ENCODE assay signal across 1 cellular context in the genomic region with DNA sequence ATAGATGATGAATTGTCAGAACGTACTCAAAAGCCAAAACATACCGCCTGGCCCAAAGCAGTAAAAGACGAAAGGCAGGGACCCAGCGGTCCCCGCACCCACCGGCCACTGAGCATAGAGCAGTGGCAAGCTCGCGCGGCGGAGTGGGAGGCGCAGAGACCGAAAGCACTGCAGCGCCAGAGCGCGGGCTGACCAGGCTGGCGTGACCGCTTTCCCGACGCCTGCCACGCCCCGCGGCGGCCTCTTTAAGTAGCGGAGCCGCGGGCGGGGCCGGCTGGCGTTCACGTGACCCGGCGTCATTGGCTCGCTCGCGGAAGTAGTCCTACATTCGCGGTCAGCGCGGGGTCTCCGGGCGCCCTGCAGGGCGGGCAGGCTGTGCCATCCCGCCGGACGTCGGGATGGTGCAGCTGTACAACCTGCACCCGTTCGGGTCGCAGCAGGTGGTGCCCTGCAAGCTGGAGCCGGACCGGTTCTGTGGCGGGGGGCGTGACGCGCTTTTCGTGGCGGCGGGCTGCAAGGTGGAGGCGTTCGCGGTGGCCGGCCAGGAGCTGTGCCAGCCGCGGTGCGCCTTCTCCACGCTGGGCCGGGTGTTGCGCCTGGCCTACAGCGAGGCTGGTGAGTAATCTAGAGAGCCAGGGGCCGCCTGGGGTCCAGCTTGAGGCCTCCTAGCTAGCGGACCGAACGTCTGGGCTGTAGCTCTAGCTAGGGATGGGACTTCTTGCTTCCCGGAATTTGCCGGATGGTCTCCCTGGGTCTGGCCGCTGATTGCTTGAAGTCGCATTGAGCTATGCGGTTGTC.
TF ChIP-seq lines count a peak whose summit lies in the region.

A gene with protein sequence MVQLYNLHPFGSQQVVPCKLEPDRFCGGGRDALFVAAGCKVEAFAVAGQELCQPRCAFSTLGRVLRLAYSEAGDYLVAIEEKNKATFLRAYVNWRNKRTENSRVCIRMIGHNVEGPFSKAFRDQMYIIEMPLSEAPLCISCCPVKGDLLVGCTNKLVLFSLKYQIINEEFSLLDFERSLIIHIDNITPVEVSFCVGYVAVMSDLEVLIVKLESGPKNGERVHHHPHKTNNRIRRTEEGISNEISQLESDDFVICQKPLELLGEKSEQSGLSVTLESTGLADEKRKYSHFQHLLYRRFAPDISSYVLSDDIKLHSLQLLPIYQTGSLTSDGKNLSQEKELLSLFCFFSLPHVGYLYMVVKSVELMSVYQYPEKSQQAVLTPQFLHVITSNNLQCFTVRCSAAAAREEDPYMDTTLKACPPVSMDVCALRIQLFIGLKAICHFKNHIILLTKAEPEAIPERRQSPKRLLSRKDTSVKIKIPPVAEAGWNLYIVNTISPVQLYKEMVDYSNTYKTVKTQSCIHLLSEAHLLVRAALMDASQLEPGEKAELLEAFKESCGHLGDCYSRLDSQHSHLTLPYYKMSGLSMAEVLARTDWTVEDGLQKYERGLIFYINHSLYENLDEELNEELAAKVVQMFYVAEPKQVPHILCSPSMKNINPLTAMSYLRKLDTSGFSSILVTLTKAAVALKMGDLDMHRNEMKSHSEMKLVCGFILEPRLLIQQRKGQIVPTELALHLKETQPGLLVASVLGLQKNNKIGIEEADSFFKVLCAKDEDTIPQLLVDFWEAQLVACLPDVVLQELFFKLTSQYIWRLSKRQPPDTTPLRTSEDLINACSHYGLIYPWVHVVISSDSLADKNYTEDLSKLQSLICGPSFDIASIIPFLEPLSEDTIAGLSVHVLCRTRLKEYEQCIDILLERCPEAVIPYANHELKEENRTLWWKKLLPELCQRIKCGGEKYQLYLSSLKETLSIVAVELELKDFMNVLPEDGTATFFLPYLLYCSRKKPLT (plus strand): TSS at position 313 of the 798 bp plus-strand sequence. CDS start 86 bp downstream, at position 399.

TF ChIP-seq in HepG2, 621 proteins besides CTCF, POLR2A, EP300 and RAD21 (continued from another document and continues in another):
- no peak for TF ChIP-seq RARG (CRISPR knock-in tag; IDR thresholded peaks at IDR 0.05; ENCODE audit: low read depth)
- TF ChIP-seq, protein P1, sequence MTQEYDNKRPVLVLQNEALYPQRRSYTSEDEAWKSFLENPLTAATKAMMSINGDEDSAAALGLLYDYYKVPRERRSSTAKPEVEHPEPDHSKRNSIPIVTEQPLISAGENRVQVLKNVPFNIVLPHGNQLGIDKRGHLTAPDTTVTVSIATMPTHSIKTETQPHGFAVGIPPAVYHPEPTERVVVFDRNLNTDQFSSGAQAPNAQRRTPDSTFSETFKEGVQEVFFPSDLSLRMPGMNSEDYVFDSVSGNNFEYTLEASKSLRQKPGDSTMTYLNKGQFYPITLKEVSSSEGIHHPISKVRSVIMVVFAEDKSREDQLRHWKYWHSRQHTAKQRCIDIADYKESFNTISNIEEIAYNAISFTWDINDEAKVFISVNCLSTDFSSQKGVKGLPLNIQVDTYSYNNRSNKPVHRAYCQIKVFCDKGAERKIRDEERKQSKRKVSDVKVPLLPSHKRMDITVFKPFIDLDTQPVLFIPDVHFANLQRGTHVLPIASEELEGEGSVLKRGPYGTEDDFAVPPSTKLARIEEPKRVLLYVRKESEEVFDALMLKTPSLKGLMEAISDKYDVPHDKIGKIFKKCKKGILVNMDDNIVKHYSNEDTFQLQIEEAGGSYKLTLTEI (CRISPR knock-in tag; conservative IDR thresholded peaks at IDR 0.05) = no peak
- TF ChIP-seq, protein P2, sequence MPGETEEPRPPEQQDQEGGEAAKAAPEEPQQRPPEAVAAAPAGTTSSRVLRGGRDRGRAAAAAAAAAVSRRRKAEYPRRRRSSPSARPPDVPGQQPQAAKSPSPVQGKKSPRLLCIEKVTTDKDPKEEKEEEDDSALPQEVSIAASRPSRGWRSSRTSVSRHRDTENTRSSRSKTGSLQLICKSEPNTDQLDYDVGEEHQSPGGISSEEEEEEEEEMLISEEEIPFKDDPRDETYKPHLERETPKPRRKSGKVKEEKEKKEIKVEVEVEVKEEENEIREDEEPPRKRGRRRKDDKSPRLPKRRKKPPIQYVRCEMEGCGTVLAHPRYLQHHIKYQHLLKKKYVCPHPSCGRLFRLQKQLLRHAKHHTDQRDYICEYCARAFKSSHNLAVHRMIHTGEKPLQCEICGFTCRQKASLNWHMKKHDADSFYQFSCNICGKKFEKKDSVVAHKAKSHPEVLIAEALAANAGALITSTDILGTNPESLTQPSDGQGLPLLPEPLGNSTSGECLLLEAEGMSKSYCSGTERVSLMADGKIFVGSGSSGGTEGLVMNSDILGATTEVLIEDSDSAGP (CRISPR knock-in tag; IDR thresholded peaks at IDR 0.05; ENCODE audit: borderline replicate concordance) = peak; percentile 99
- peak; percentile 91 for TF ChIP-seq REL (CRISPR knock-in tag; conservative IDR thresholded peaks at IDR 0.05)
- TF ChIP-seq, protein P3, sequence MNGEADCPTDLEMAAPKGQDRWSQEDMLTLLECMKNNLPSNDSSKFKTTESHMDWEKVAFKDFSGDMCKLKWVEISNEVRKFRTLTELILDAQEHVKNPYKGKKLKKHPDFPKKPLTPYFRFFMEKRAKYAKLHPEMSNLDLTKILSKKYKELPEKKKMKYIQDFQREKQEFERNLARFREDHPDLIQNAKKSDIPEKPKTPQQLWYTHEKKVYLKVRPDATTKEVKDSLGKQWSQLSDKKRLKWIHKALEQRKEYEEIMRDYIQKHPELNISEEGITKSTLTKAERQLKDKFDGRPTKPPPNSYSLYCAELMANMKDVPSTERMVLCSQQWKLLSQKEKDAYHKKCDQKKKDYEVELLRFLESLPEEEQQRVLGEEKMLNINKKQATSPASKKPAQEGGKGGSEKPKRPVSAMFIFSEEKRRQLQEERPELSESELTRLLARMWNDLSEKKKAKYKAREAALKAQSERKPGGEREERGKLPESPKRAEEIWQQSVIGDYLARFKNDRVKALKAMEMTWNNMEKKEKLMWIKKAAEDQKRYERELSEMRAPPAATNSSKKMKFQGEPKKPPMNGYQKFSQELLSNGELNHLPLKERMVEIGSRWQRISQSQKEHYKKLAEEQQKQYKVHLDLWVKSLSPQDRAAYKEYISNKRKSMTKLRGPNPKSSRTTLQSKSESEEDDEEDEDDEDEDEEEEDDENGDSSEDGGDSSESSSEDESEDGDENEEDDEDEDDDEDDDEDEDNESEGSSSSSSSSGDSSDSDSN (CRISPR knock-in tag; IDR thresholded peaks at IDR 0.05) = peak; percentile 89
- TF ChIP-seq MXD4 (CRISPR knock-in tag; IDR thresholded peaks at IDR 0.05) = peak; percentile 79
- peak; percentile 74; the same call in 1 of the 2 replicates for TF ChIP-seq NR2C2 (CRISPR knock-in tag; IDR thresholded peaks at IDR 0.05; ENCODE audit: borderline replicate concordance)
- TF ChIP-seq ZC3H13 (CRISPR knock-in tag; IDR thresholded peaks at IDR 0.05) = peak; percentile 82; the same call in 1 of the 2 replicates
- TF ChIP-seq PHB2 (IDR thresholded peaks at IDR 0.05; ENCODE audit: partially characterized antibody) = no peak
- TF ChIP-seq, protein P4, sequence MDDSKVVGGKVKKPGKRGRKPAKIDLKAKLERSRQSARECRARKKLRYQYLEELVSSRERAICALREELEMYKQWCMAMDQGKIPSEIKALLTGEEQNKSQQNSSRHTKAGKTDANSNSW (CRISPR knock-in tag; IDR thresholded peaks at IDR 0.05; ENCODE audit: borderline replicate concordance) = peak; percentile 53; the same call in 1 of the 2 replicates
- peak; percentile 95 for TF ChIP-seq NRL (CRISPR knock-in tag; IDR thresholded peaks at IDR 0.05; ENCODE audit: borderline replicate concordance)
- TF ChIP-seq PRMT3 (CRISPR knock-in tag; IDR thresholded peaks at IDR 0.05; ENCODE audit: borderline replicate concordance, low read depth) = 0 out of 2 replicates have a peak, but pooled peaks have one; percentile 65
- peak; percentile 85; the same call in 1 of the 2 replicates for TF ChIP-seq KAT7 (CRISPR knock-in tag; IDR thresholded peaks at IDR 0.05; ENCODE audit: borderline replicate concordance)
- TF ChIP-seq ZNF264 (CRISPR knock-in tag; IDR thresholded peaks at IDR 0.05) = peak; percentile 59; the same call in 1 of the 2 replicates
- TF ChIP-seq, protein P5, sequence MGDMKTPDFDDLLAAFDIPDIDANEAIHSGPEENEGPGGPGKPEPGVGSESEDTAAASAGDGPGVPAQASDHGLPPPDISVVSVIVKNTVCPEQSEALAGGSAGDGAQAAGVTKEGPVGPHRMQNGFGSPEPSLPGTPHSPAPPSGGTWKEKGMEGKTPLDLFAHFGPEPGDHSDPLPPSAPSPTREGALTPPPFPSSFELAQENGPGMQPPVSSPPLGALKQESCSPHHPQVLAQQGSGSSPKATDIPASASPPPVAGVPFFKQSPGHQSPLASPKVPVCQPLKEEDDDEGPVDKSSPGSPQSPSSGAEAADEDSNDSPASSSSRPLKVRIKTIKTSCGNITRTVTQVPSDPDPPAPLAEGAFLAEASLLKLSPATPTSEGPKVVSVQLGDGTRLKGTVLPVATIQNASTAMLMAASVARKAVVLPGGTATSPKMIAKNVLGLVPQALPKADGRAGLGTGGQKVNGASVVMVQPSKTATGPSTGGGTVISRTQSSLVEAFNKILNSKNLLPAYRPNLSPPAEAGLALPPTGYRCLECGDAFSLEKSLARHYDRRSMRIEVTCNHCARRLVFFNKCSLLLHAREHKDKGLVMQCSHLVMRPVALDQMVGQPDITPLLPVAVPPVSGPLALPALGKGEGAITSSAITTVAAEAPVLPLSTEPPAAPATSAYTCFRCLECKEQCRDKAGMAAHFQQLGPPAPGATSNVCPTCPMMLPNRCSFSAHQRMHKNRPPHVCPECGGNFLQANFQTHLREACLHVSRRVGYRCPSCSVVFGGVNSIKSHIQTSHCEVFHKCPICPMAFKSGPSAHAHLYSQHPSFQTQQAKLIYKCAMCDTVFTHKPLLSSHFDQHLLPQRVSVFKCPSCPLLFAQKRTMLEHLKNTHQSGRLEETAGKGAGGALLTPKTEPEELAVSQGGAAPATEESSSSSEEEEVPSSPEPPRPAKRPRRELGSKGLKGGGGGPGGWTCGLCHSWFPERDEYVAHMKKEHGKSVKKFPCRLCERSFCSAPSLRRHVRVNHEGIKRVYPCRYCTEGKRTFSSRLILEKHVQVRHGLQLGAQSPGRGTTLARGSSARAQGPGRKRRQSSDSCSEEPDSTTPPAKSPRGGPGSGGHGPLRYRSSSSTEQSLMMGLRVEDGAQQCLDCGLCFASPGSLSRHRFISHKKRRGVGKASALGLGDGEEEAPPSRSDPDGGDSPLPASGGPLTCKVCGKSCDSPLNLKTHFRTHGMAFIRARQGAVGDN (CRISPR knock-in tag; IDR thresholded peaks at IDR 0.05) = peak; percentile 96
- TF ChIP-seq ELF3 (CRISPR knock-in tag; IDR thresholded peaks at IDR 0.05) = peak; percentile 88
- TF ChIP-seq ZNF724P (CRISPR knock-in tag; IDR thresholded peaks at IDR 0.05; ENCODE audit: borderline replicate concordance) = peak; percentile 95
- TF ChIP-seq LCORL (IDR thresholded peaks at IDR 0.05) = no peak
- TF ChIP-seq LCORL (CRISPR knock-in tag; IDR thresholded peaks at IDR 0.05) = 0 out of 2 replicates have a peak, but pooled peaks have one; percentile 6
- no peak for TF ChIP-seq DPF2 (CRISPR knock-in tag; IDR thresholded peaks at IDR 0.05; ENCODE audit: borderline replicate concordance, low read depth)
- TF ChIP-seq, protein P6, sequence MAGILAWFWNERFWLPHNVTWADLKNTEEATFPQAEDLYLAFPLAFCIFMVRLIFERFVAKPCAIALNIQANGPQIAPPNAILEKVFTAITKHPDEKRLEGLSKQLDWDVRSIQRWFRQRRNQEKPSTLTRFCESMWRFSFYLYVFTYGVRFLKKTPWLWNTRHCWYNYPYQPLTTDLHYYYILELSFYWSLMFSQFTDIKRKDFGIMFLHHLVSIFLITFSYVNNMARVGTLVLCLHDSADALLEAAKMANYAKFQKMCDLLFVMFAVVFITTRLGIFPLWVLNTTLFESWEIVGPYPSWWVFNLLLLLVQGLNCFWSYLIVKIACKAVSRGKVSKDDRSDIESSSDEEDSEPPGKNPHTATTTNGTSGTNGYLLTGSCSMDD (CRISPR knock-in tag; IDR thresholded peaks at IDR 0.05) = peak; percentile 59; the same call in 1 of the 2 replicates
- TF ChIP-seq, protein P7, sequence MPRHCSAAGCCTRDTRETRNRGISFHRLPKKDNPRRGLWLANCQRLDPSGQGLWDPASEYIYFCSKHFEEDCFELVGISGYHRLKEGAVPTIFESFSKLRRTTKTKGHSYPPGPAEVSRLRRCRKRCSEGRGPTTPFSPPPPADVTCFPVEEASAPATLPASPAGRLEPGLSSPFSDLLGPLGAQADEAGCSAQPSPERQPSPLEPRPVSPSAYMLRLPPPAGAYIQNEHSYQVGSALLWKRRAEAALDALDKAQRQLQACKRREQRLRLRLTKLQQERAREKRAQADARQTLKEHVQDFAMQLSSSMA (CRISPR knock-in tag; IDR thresholded peaks at IDR 0.05) = 0 out of 2 replicates have a peak, but pooled peaks have one; percentile 64
- TF ChIP-seq, protein P8, sequence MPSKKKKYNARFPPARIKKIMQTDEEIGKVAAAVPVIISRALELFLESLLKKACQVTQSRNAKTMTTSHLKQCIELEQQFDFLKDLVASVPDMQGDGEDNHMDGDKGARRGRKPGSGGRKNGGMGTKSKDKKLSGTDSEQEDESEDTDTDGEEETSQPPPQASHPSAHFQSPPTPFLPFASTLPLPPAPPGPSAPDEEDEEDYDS (CRISPR knock-in tag; IDR thresholded peaks at IDR 0.05) = peak; percentile 97
- no peak for TF ChIP-seq TCF7L2 (IDR thresholded peaks at IDR 0.05; ENCODE audit: low read depth, low read length)
- TF ChIP-seq HNF4A (CRISPR knock-in tag; IDR thresholded peaks at IDR 0.05) = no peak
- TF ChIP-seq, protein P9, sequence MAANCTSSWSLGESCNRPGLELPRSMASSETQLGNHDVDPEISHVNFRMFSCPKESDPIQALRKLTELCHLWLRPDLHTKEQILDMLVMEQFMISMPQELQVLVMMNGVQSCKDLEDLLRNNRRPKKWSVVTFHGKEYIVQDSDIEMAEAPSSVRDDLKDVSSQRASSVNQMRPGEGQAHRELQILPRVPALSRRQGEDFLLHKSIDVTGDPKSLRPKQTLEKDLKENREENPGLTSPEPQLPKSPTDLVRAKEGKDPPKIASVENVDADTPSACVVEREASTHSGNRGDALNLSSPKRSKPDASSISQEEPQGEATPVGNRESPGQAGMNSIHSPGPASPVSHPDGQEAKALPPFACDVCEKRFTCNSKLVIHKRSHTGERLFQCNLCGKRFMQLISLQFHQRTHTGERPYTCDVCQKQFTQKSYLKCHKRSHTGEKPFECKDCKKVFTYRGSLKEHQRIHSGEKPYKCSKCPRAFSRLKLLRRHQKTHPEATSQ (CRISPR knock-in tag; IDR thresholded peaks at IDR 0.05; ENCODE audit: borderline replicate concordance) = peak; percentile 98; the same call in 1 of the 2 replicates
- peak; percentile 33; the same call in 1 of the 2 replicates for TF ChIP-seq ZNF556 (CRISPR knock-in tag; IDR thresholded peaks at IDR 0.05; ENCODE audit: borderline replicate concordance)
- no peak for TF ChIP-seq ZKSCAN5 (CRISPR knock-in tag; IDR thresholded peaks at IDR 0.05)
- TF ChIP-seq, protein P10, sequence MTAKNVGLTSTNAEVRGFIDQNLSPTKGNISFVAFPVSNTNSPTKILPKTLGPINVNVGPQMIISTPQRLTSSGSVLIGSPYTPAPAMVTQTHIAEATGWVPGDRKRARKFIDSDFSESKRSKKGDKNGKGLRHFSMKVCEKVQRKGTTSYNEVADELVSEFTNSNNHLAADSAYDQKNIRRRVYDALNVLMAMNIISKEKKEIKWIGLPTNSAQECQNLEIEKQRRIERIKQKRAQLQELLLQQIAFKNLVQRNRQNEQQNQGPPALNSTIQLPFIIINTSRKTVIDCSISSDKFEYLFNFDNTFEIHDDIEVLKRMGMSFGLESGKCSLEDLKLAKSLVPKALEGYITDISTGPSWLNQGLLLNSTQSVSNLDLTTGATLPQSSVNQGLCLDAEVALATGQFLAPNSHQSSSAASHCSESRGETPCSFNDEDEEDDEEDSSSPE (CRISPR knock-in tag; IDR thresholded peaks at IDR 0.05) = peak; percentile 86
- no peak for TF ChIP-seq PAF1 (CRISPR knock-in tag; IDR thresholded peaks at IDR 0.05)
- peak; percentile 86; the same call in 1 of the 2 replicates for TF ChIP-seq KLF13 (CRISPR knock-in tag; IDR thresholded peaks at IDR 0.05)
